In genomic region chr19:13861714-13862531, GRCh38 we compare ENCODE assay signal across 8 cellular contexts. TPM values are rescaled to one million over a fixed set of nuclear protein-coding genes. Genes with fewer than 3 reads are reported as not detected.
DNase-seq lines count a peak whose midpoint lies in the region; ATAC-seq and TF ChIP-seq lines count a peak whose summit lies in the region.

No MANE protein-coding gene starts in this region.

- peak overlapping the region; percentile 97 for H3K27ac ChIP-seq in CD4-positive, CD25-positive, alpha-beta regulatory T cell (ENCODE audit: insufficient read depth, low read length, poor library complexity, severe bottlenecking)

- H3K4me1 Mint-ChIP-seq in CD4-positive, CD25-positive, alpha-beta regulatory T cell, result peaks cover 6 to 51% (median 29%) of the 10 kb centered on the region in 4 donors

- H3K4me3 ChIP-seq in CD4-positive, CD25-positive, alpha-beta regulatory T cell (ENCODE audit: low read depth, low read length), result peak overlapping the region; percentile 78
- no peak overlapping the region for H3K4me3 ChIP-seq in mucosa of descending colon

- H3K9me3 ChIP-seq in CD4-positive, CD25-positive, alpha-beta regulatory T cell (ENCODE audit: control insufficient read depth in 2 of 2, low read length in 2 of 2), result no peaks in the 10 kb centered on the region
- H3K9me3 ChIP-seq in mucosa of descending colon, result no peaks in the 10 kb centered on the region

- peaks cover 4% of the 10 kb centered on the region for H3K36me3 Mint-ChIP-seq in CD4-positive, CD25-positive, alpha-beta regulatory T cell

- peak overlapping the region; percentile 85 to 97 (median 92) for H3K4me3 Mint-ChIP-seq in CD4-positive, CD25-positive, alpha-beta regulatory T cell

- peaks cover 15% of the 10 kb centered on the region for H3K27me3 ChIP-seq in CD4-positive, CD25-positive, alpha-beta regulatory T cell (ENCODE audit: control insufficient read depth, insufficient read depth, low read length)

- peak; percentile 84 to 86 for ATAC-seq in CD4-positive, CD25-positive, alpha-beta regulatory T cell (ENCODE audit: low read depth in 2 of 2)
- peak; percentile 83 for ATAC-seq in GM19395 (IDR thresholded peaks at IDR 0.05; ENCODE audit: unreplicated experiment)
- peak; percentile 55 for ATAC-seq in HG03565 (IDR thresholded peaks at IDR 0.05; ENCODE audit: unreplicated experiment)
- ATAC-seq in mucosa of descending colon, result peak; percentile 94

- H3K9me3 Mint-ChIP-seq in CD4-positive, CD25-positive, alpha-beta regulatory T cell, result peaks cover 0 to 1% (median 0%) of the 10 kb centered on the region in 7 donors

- peaks cover 27% of the 10 kb centered on the region for H3K4me1 ChIP-seq in CD4-positive, CD25-positive, alpha-beta regulatory T cell (ENCODE audit: control insufficient read depth, insufficient read depth, low read length, poor library complexity, severe bottlenecking)
- H3K4me1 ChIP-seq in mucosa of descending colon (ENCODE audit: low read depth), result peaks cover 11% of the 10 kb centered on the region

- DNase-seq in CD4-positive, CD25-positive, alpha-beta regulatory T cell, result peak; percentile 83 to 87 (median 85)
- DNase-seq in NOMO-1 treated with dmso at 0.1 percent for 144 hours (lab: John Stamatoyannopoulos, UW; ENCODE audit: unreplicated experiment), result peak; percentile 68
- DNase-seq in activated T-cell treated with anti-CD3 and anti-CD28 coated beads for 1 hour (ENCODE audit: low read depth), result peak; percentile 83
- DNase-seq in epidermal melanocyte (ENCODE audit: insufficient read length, low spot score), result peak; percentile 99
- DNase-seq in mucosa of descending colon, result peak; percentile 93 to 97 (median 94)
- DNase-seq in stimulated activated CD8-positive, alpha-beta memory T cell treated with anti-CD3 and anti-CD28 coated beads, Interleukin-4, amount 100 ng/mL, for 1 hour (ENCODE audit: low read depth in 2 of 2, low spot score in 1 of 2), result peak; percentile 75 to 83

- intact Hi-C loops in mucosa of descending colon (cut with DNase I, micrococcal nuclease), result loop anchor here (5.0 kb wide), 2 partner anchors 75 to 80 kb away; no protein-coding TSS in a partner anchor

- peak; percentile 95 for TF ChIP-seq CTCF in mucosa of descending colon (IDR thresholded peaks at IDR 0.05)

- H3K27me3 Mint-ChIP-seq in CD4-positive, CD25-positive, alpha-beta regulatory T cell, result peaks cover 31% of the 10 kb centered on the region

- H3K27ac Mint-ChIP-seq in CD4-positive, CD25-positive, alpha-beta regulatory T cell, result peak overlapping the region; percentile 93 to 98 (median 96)

- H3K36me3 ChIP-seq in CD4-positive, CD25-positive, alpha-beta regulatory T cell (ENCODE audit: control insufficient read depth, insufficient read depth, low read length), result no peaks in the 10 kb centered on the region
- H3K36me3 ChIP-seq in mucosa of descending colon (ENCODE audit: low read depth), result no peaks in the 10 kb centered on the region

RNA-seq across cellular contexts. Expression of gene NANOS3, which starts 15.0 kb away (rescaled TPM):
- total RNA-seq in CD4-positive, CD25-positive, alpha-beta regulatory T cell, result not detected
- not detected for polyA plus RNA-seq in CD4-positive, CD25-positive, alpha-beta regulatory T cell
- total RNA-seq in mucosa of descending colon, result 1 to 10 TPM in 1 of 3 donors, not detected in 2; 1.5 TPM

RNA-seq across cellular contexts. Expression of gene BRME1, which starts 44.0 kb away (rescaled TPM):
- 1.7 TPM for total RNA-seq in CD4-positive, CD25-positive, alpha-beta regulatory T cell
- under 1 TPM in 3 of 4 donors, not detected in 1; 0.24 to 0.63 (median 0.53) TPM for polyA plus RNA-seq in CD4-positive, CD25-positive, alpha-beta regulatory T cell
- total RNA-seq in mucosa of descending colon, result 10 to 100 TPM in 2 of 3 donors, 1 to 10 TPM in 1; 5.5 to 12.9 (median 10.8) TPM

RNA-seq across cellular contexts. Expression of gene CC2D1A, which starts 44.1 kb away (rescaled TPM):
- 35.0 TPM for total RNA-seq in CD4-positive, CD25-positive, alpha-beta regulatory T cell
- 1 to 10 TPM; 3.7 to 4.9 (median 4.2) TPM for polyA plus RNA-seq in CD4-positive, CD25-positive, alpha-beta regulatory T cell
- total RNA-seq in mucosa of descending colon, result 100 to 1,000 TPM in 2 of 3 donors, 10 to 100 TPM in 1; 68.4 to 118 (median 101) TPM
